ENCODE assay signal across 8 cellular contexts in the genomic region with DNA sequence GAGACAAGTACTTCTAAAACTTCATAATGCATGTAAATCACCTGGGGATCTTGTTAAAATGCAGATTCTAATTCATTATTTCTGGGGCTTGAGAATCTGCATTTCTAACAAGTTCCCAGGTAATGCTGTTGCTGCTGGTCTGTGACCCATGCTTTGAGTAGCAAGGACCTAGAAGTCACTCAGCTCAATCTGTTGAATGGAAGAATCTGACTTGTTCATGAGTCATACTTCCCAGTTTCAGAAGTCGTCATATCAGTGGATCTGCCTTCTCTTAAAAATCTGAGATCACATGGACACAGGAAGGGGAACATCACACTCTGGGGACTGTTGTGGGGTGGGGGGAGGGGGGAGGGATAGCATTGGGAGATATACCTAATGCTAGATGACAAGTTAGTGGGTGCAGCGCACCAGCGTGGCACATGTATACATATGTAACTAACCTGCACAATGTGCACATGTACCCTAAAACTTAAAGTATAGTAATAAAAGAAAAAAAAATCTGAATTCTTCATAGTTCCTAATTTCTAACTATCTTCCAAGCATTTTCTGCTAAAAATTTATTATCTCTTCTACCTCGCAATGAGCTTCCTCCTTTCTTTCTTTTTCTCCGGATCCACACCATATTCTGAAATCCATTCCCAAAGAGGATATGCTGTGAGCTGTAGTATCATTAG. TPM values are rescaled to one million over a fixed set of nuclear protein-coding genes. Genes with fewer than 3 reads are reported as not detected.
A peak's percentile ranks its signal among the peaks of the same experiment; 100 is the strongest.
DNase-seq lines count a peak whose midpoint lies in the region; ATAC-seq, FAIRE-seq and TF ChIP-seq lines count a peak whose summit lies in the region.
"Not testable (repeated sequence)": the region's sequence is repeated elsewhere in the genome, so short reads cannot be mapped to it uniquely, and the experiment has no call there.

No MANE protein-coding gene starts in this region.

- not testable (repeated sequence) for H3K79me2 ChIP-seq in astrocyte (ENCODE audit: insufficient read depth, low read length)

- peak overlapping the region; percentile 53 for H3K27ac Mint-ChIP-seq in T-helper 1 cell treated with Interleukin-12 subunit alpha and Interleukin-12 subunit beta and Interleukin-4 antibody, amounts not matched to agents 30 μg/mL and 1 μg/mL, for 36 hours
- H3K27ac Mint-ChIP-seq in astrocyte (ENCODE audit: unreplicated experiment) = not testable (repeated sequence)
- peak overlapping the region; percentile 90 for H3K27ac Mint-ChIP-seq in stimulated activated naive CD8-positive, alpha-beta T cell treated with anti-CD3 and anti-CD28 coated beads, Interleukin-15, Interleukin-2, amounts not matched to agents 100 ng/mL and 50 ng/mL, for 24 hours

- H3K27ac ChIP-seq in astrocyte (ENCODE audit: low read depth, low read length) = not testable (repeated sequence)

- not testable (repeated sequence) for H3K36me3 ChIP-seq in GM06990 (ENCODE audit: control insufficient read depth, insufficient read depth, low read length); astrocyte (ENCODE audit: insufficient read depth, low read length)

- H3K9me3 ChIP-seq in astrocyte (ENCODE audit: insufficient read depth, low read depth, low read length) = not testable (repeated sequence)

- not testable (repeated sequence) for H2AFZ ChIP-seq in astrocyte (ENCODE audit: low read depth, low read length)

- H3K36me3 Mint-ChIP-seq in T-helper 1 cell treated with Interleukin-12 subunit alpha and Interleukin-12 subunit beta and Interleukin-4 antibody, amounts not matched to agents 30 μg/mL and 1 μg/mL, for 36 hours (ENCODE audit: low read depth); astrocyte (ENCODE audit: low read depth, unreplicated experiment); stimulated activated naive CD8-positive, alpha-beta T cell treated with anti-CD3 and anti-CD28 coated beads, Interleukin-15, Interleukin-2, amounts not matched to agents 100 ng/mL and 50 ng/mL, for 24 hours (ENCODE audit: low read depth): not testable (repeated sequence)

- peak; percentile 69 for DNase-seq in GM06990 (ENCODE audit: extremely low read depth, insufficient read length)
- DNase-seq in HS-5 (ENCODE audit: low read depth) = peak; percentile 66
- DNase-seq in astrocyte (ENCODE audit: low read depth) = peak; percentile 67
- peak; percentile 83 for DNase-seq in iris pigment epithelial cell (ENCODE audit: low read depth)

- H3K4me3 Mint-ChIP-seq in T-helper 1 cell treated with Interleukin-12 subunit alpha and Interleukin-12 subunit beta and Interleukin-4 antibody, amounts not matched to agents 30 μg/mL and 1 μg/mL, for 36 hours = peak overlapping the region; percentile 7
- not testable (repeated sequence) for H3K4me3 Mint-ChIP-seq in astrocyte (ENCODE audit: unreplicated experiment)
- peak overlapping the region; percentile 24 for H3K4me3 Mint-ChIP-seq in stimulated activated naive CD8-positive, alpha-beta T cell treated with anti-CD3 and anti-CD28 coated beads, Interleukin-15, Interleukin-2, amounts not matched to agents 100 ng/mL and 50 ng/mL, for 24 hours

- peaks cover 24% of the 10 kb centered on the region for H3K4me1 ChIP-seq in astrocyte (ENCODE audit: insufficient read depth, low read length)

- H3K27me3 Mint-ChIP-seq in T-helper 1 cell treated with Interleukin-12 subunit alpha and Interleukin-12 subunit beta and Interleukin-4 antibody, amounts not matched to agents 30 μg/mL and 1 μg/mL, for 36 hours (ENCODE audit: low read depth); astrocyte (ENCODE audit: low read depth, unreplicated experiment); stimulated activated naive CD8-positive, alpha-beta T cell treated with anti-CD3 and anti-CD28 coated beads, Interleukin-15, Interleukin-2, amounts not matched to agents 100 ng/mL and 50 ng/mL, for 24 hours: not testable (repeated sequence)

- ATAC-seq in GM19455 (IDR thresholded peaks at IDR 0.05; ENCODE audit: unreplicated experiment) (peak; percentile 70), HG02870 (IDR thresholded peaks at IDR 0.05; ENCODE audit: unreplicated experiment) (peak; percentile 75)

- H4K20me1 ChIP-seq in astrocyte (ENCODE audit: insufficient read depth, low read length) = not testable (repeated sequence)

- H3K9ac ChIP-seq in astrocyte (ENCODE audit: low read length) = not testable (repeated sequence)

- H3K27me3 ChIP-seq in GM06990 (replicated peaks; ENCODE audit: control insufficient read depth, insufficient read depth, low read length); astrocyte (ENCODE audit: insufficient read depth, low read length): not testable (repeated sequence)

- not testable (repeated sequence) for H3K4me3 ChIP-seq in GM06990 (replicated peaks; ENCODE audit: low read depth, low read length); astrocyte (ENCODE audit: insufficient read depth, low read depth, low read length)

- H3K4me2 ChIP-seq in astrocyte (ENCODE audit: low read length) = peak overlapping the region; percentile 3

- H3K4me1 Mint-ChIP-seq in T-helper 1 cell treated with Interleukin-12 subunit alpha and Interleukin-12 subunit beta and Interleukin-4 antibody, amounts not matched to agents 30 μg/mL and 1 μg/mL, for 36 hours (ENCODE audit: low read depth) = peaks cover 52% of the 10 kb centered on the region
- H3K4me1 Mint-ChIP-seq in astrocyte (ENCODE audit: low read depth, unreplicated experiment) = peaks cover 31% of the 10 kb centered on the region
- H3K4me1 Mint-ChIP-seq in stimulated activated naive CD8-positive, alpha-beta T cell treated with anti-CD3 and anti-CD28 coated beads, Interleukin-15, Interleukin-2, amounts not matched to agents 100 ng/mL and 50 ng/mL, for 24 hours (ENCODE audit: low read depth) = peaks cover 86% of the 10 kb centered on the region

- not testable (repeated sequence) for FAIRE-seq in astrocyte (lab: Jason Lieb, UNC)

- H3K9me3 Mint-ChIP-seq in T-helper 1 cell treated with Interleukin-12 subunit alpha and Interleukin-12 subunit beta and Interleukin-4 antibody, amounts not matched to agents 30 μg/mL and 1 μg/mL, for 36 hours; astrocyte (ENCODE audit: unreplicated experiment); stimulated activated naive CD8-positive, alpha-beta T cell treated with anti-CD3 and anti-CD28 coated beads, Interleukin-15, Interleukin-2, amounts not matched to agents 100 ng/mL and 50 ng/mL, for 24 hours: not testable (repeated sequence)

- not testable (repeated sequence) for TF ChIP-seq CTCF in GM06990 (IDR thresholded peaks at IDR 0.05; ENCODE audit: insufficient read depth, low read length, poor library complexity, severe bottlenecking); astrocyte (IDR thresholded peaks at IDR 0.05; ENCODE audit: insufficient read depth, low read depth, low read length)

RNA-seq across cellular contexts. Expression of a gene that starts 46.2 kb away (rescaled TPM):
- total RNA-seq in astrocyte = 11.8 and 13.4 TPM in 2 replicates
